In the genomic region with DNA sequence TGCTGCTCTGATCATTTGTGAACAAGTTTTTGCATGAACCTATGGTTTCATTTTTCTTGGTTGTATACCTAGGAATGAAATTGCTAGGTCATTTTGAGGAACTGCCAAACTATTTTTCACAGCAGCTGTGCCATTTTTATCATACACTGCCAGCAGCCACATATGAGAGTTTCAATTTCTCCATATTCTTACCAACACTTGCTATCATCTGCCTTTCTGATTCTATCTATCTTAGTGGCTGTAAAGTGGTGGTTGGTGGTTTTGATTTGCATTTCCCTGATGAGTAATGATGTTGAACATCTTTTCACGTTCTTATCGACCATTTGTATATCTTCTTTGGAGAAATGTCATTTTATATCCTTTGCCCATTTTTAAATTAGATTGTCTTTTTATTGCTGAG, we compare ENCODE assay signal across 20 cellular contexts.
DNase-seq lines count a peak whose midpoint lies in the region; ATAC-seq lines count a peak whose summit lies in the region.
"Had no signal": no experiment of that assay in that cellular context is flagged by ENCODE, and none has a peak within 500 bp of the region (broad histone marks: within the 10 kb centered on the region; RNA-seq: fewer than 3 reads in every experiment).

No MANE protein-coding gene starts in this region.

- no peak overlapping the region for H2BK12ac ChIP-seq in trophoblast cell (ENCODE audit: low read length)

- H3K79me1 ChIP-seq in trophoblast cell (ENCODE audit: low read length): no peaks in the 10 kb centered on the region

- no peak overlapping the region for H3K4me3 Mint-ChIP-seq in activated naive CD8-positive, alpha-beta T cell treated with anti-CD3 and anti-CD28 coated beads, Interleukin-2, amount 50 U/mL, for 24 hours
- no peak overlapping the region for H3K4me3 Mint-ChIP-seq in activated naive CD8-positive, alpha-beta T cell treated with anti-CD3 and anti-CD28 coated beads for 36 hours
- H3K4me3 Mint-ChIP-seq: activated naive CD4-positive, alpha-beta T cell treated with anti-CD3 and anti-CD28 coated beads for 36 hours; brain; CD8-positive, alpha-beta memory T cell; IgD-negative memory B cell; mesothelial cell of epicardium had no signal

- H3K18ac ChIP-seq in trophoblast cell (ENCODE audit: low read length): no peak overlapping the region

- no peaks in the 10 kb centered on the region for H3K36me3 ChIP-seq in trophoblast cell (ENCODE audit: control insufficient read depth in 1 of 2, insufficient read depth in 2 of 2, low read length in 2 of 2)

- no peak overlapping the region for H3K4me2 ChIP-seq in trophoblast cell (ENCODE audit: low read length)

- no peaks in the 10 kb centered on the region for H3K4me1 Mint-ChIP-seq in activated naive CD8-positive, alpha-beta T cell treated with anti-CD3 and anti-CD28 coated beads, Interleukin-2, amount 50 U/mL, for 24 hours
- no peaks in the 10 kb centered on the region for H3K4me1 Mint-ChIP-seq in activated naive CD8-positive, alpha-beta T cell treated with anti-CD3 and anti-CD28 coated beads for 36 hours
- H3K4me1 Mint-ChIP-seq: CD8-positive, alpha-beta memory T cell; IgD-negative memory B cell had no signal

- H3K9me3 Mint-ChIP-seq in activated naive CD8-positive, alpha-beta T cell treated with anti-CD3 and anti-CD28 coated beads, Interleukin-2, amount 50 U/mL, for 24 hours: no peaks in the 10 kb centered on the region
- H3K9me3 Mint-ChIP-seq in activated naive CD8-positive, alpha-beta T cell treated with anti-CD3 and anti-CD28 coated beads for 36 hours: no peaks in the 10 kb centered on the region
- H3K9me3 Mint-ChIP-seq: activated naive CD4-positive, alpha-beta T cell treated with anti-CD3 and anti-CD28 coated beads for 36 hours; CD8-positive, alpha-beta memory T cell; IgD-negative memory B cell had no signal

- H2AFZ ChIP-seq in trophoblast cell (ENCODE audit: insufficient read depth, low read length, poor library complexity): no peak overlapping the region

- no peaks in the 10 kb centered on the region for H3K27me3 ChIP-seq in trophoblast cell (ENCODE audit: insufficient read depth, low read length)

- H2BK5ac ChIP-seq in trophoblast cell (ENCODE audit: low read depth, low read length, poor library complexity): no peak overlapping the region

- H3K14ac ChIP-seq in trophoblast cell (ENCODE audit: low read length): no peak overlapping the region

- H4K12ac ChIP-seq in trophoblast cell (ENCODE audit: low read depth, low read length): no peak overlapping the region

- no peak overlapping the region for H3K9ac ChIP-seq in trophoblast cell (ENCODE audit: low read length)

- no peaks in the 10 kb centered on the region for H3K36me3 Mint-ChIP-seq in activated naive CD8-positive, alpha-beta T cell treated with anti-CD3 and anti-CD28 coated beads, Interleukin-2, amount 50 U/mL, for 24 hours (ENCODE audit: low read depth)
- no peaks in the 10 kb centered on the region for H3K36me3 Mint-ChIP-seq in activated naive CD8-positive, alpha-beta T cell treated with anti-CD3 and anti-CD28 coated beads for 36 hours
- H3K36me3 Mint-ChIP-seq: brain; CD8-positive, alpha-beta memory T cell; IgD-negative memory B cell; mesothelial cell of epicardium had no signal

- H3K23ac ChIP-seq in trophoblast cell (ENCODE audit: low read length): no peak overlapping the region

- H4K91ac ChIP-seq in trophoblast cell (ENCODE audit: low read depth, low read length): no peak overlapping the region

- H3K27ac ChIP-seq in trophoblast cell (ENCODE audit: low read depth, low read length): no peak overlapping the region

- no peak overlapping the region for H3K4me3 ChIP-seq in trophoblast cell (ENCODE audit: low read depth, low read length)

- H3K4me1 ChIP-seq in trophoblast cell (ENCODE audit: control insufficient read depth in 1 of 2, insufficient read depth in 2 of 2, low read length in 2 of 2): peaks cover 0 to 4% of the 10 kb centered on the region in 2 experiments

- ATAC-seq in activated naive CD8-positive, alpha-beta T cell treated with anti-CD3 and anti-CD28 coated beads, Interleukin-2, amount 50 U/mL, for 24 hours: peak; percentile 52
- peak; percentile 43 for ATAC-seq in HG02642 (IDR thresholded peaks at IDR 0.05; ENCODE audit: poor library complexity, unreplicated experiment)
- ATAC-seq in HG03565 (IDR thresholded peaks at IDR 0.05; ENCODE audit: unreplicated experiment): peak; percentile 59
- ATAC-seq in HG03439 (IDR thresholded peaks at IDR 0.05; ENCODE audit: unreplicated experiment): no peak
- no peak for ATAC-seq in GM21723 (IDR thresholded peaks at IDR 0.05; ENCODE audit: unreplicated experiment)
- ATAC-seq: left colon, Right ventricle myocardium inferior had no signal

- H3K4ac ChIP-seq in trophoblast cell (ENCODE audit: low read depth, low read length): no peak overlapping the region

- no peaks in the 10 kb centered on the region for H3K79me2 ChIP-seq in trophoblast cell (ENCODE audit: control insufficient read depth, insufficient read depth, low read length, poor library complexity)

- WGBS in trophoblast cell (ENCODE audit: extremely low coverage, insufficient coverage, insufficient read length): no CpG with 5 or more reads among the region's 2 CpGs

- no peak overlapping the region for H2BK120ac ChIP-seq in trophoblast cell (ENCODE audit: insufficient read depth, low read length, poor library complexity)

- no peak overlapping the region for H3K27ac Mint-ChIP-seq in activated naive CD8-positive, alpha-beta T cell treated with anti-CD3 and anti-CD28 coated beads, Interleukin-2, amount 50 U/mL, for 24 hours
- no peak overlapping the region for H3K27ac Mint-ChIP-seq in activated naive CD8-positive, alpha-beta T cell treated with anti-CD3 and anti-CD28 coated beads for 36 hours
- H3K27ac Mint-ChIP-seq: activated naive CD4-positive, alpha-beta T cell treated with anti-CD3 and anti-CD28 coated beads for 36 hours; brain; CD8-positive, alpha-beta memory T cell; IgD-negative memory B cell; mesothelial cell of epicardium had no signal

- H3K27me3 Mint-ChIP-seq in activated naive CD8-positive, alpha-beta T cell treated with anti-CD3 and anti-CD28 coated beads, Interleukin-2, amount 50 U/mL, for 24 hours: peaks cover 13% of the 10 kb centered on the region
- H3K27me3 Mint-ChIP-seq in activated naive CD8-positive, alpha-beta T cell treated with anti-CD3 and anti-CD28 coated beads for 36 hours: no peaks in the 10 kb centered on the region

- H4K8ac ChIP-seq in trophoblast cell (ENCODE audit: low read depth, low read length): no peak overlapping the region

- no peak for DNase-seq in activated naive CD8-positive, alpha-beta T cell treated with anti-CD3 and anti-CD28 coated beads, Interleukin-2, amount 50 U/mL, for 24 hours
- no peak for DNase-seq in activated naive CD8-positive, alpha-beta T cell treated with anti-CD3 and anti-CD28 coated beads for 36 hours
- no peak for DNase-seq in trophoblast cell
- no peak for DNase-seq in NCI-H2196 (lab: John Stamatoyannopoulos, UW; ENCODE audit: unreplicated experiment)
- DNase-seq: activated CD4-positive, alpha-beta T cell treated with anti-CD3 and anti-CD28 coated beads for 1 hour; activated CD8-positive, alpha-beta memory T cell treated with anti-CD3 and anti-CD28 coated beads, Interleukin-2, amount 50 U/mL, for 48 hours; activated naive CD4-positive, alpha-beta T cell treated with anti-CD3 and anti-CD28 coated beads for 36 hours; CD8-positive, alpha-beta memory T cell; cortex of kidney; left colon; NCI-H1105 treated with DMSO at 0.1 percent for 48 hours; NCI-H2227 treated with DMSO at 0.1 percent for 48 hours had no signal

- H2AK5ac ChIP-seq in trophoblast cell (ENCODE audit: low read length): no peak overlapping the region

- H3K9me3 ChIP-seq in trophoblast cell (ENCODE audit: insufficient read depth, low read depth, low read length): no peaks in the 10 kb centered on the region

Comparison
In these comparisons a context has a peak if more than half of its experiments do, and no peak if none do; other contexts are left out.
1. ATAC-seq: peak in activated naive CD8-positive, alpha-beta T cell treated with anti-CD3 and anti-CD28 coated beads, Interleukin-2, amount 50 U/mL, for 24 hours (single experiment), HG02642 (single experiment) and HG03565 (single experiment); none in HG03439 (single experiment) and GM21723 (single experiment).